ENCODE assay signal across 1 cellular context in genomic region chr15:88400591-88400990, GRCh38.
TF ChIP-seq lines count a peak whose summit lies in the region.

No MANE protein-coding gene starts in this region.

TF ChIP-seq in A549, 52 proteins besides CTCF, POLR2A, EP300 and RAD21 (continued from another document):
- TF ChIP-seq FOSL2 (IDR thresholded peaks at IDR 0.05), result no peak
- no peak for TF ChIP-seq FOSL2 (CRISPR knock-in tag; IDR thresholded peaks at IDR 0.05)
- TF ChIP-seq HDAC2 (IDR thresholded peaks at IDR 0.05), result no peak
- TF ChIP-seq MAX (IDR thresholded peaks at IDR 0.05), result no peak
- no peak for TF ChIP-seq MYC (IDR thresholded peaks at IDR 0.05; ENCODE audit: borderline replicate concordance, low read length)
